ENCODE assay signal across 22 cellular contexts in genomic region chr3:146895026-146895749, GRCh38.
DNase-seq lines count a peak whose midpoint lies in the region; ATAC-seq, FAIRE-seq and TF ChIP-seq lines count a peak whose summit lies in the region.
"Had no signal": no experiment of that assay in that cellular context is flagged by ENCODE, and none has a peak within 500 bp of the region (broad histone marks: within the 10 kb centered on the region; RNA-seq: fewer than 3 reads in every experiment).

No MANE protein-coding gene starts in this region.

- H2AFZ ChIP-seq in endothelial cell of umbilical vein (ENCODE audit: low read depth, low read length) = no peak overlapping the region
- H2AFZ ChIP-seq in trophoblast cell (ENCODE audit: insufficient read depth, low read length, poor library complexity) = no peak overlapping the region
- H2AFZ ChIP-seq: GM23338, hepatocyte had no signal

- dilution Hi-C loops in endothelial cell of umbilical vein (cut with MboI; ENCODE audit: extremely low pct_ligation_motif_present, low sequenced_read_pairs) = no loop called here

- no peak overlapping the region for H3K4me3 ChIP-seq in endothelial cell of umbilical vein (replicated peaks in 1 of 3; ENCODE audit: insufficient read depth in 1 of 3, low read depth in 1 of 3, low read length in 3 of 3)
- no peak overlapping the region for H3K4me3 ChIP-seq in trophoblast cell (ENCODE audit: low read depth, low read length)
- H3K4me3 ChIP-seq: colonic mucosa, GM23338, hepatocyte, sigmoid colon, thoracic aorta had no signal

- no peaks in the 10 kb centered on the region for H3K79me1 ChIP-seq in trophoblast cell (ENCODE audit: low read length)

- no peak overlapping the region for H3K18ac ChIP-seq in trophoblast cell (ENCODE audit: low read length)

- peak; percentile 84 for DNase-seq in EL
- DNase-seq in NCI-H1105 (lab: John Stamatoyannopoulos, UW) = peak; percentile 3
- peak; percentile 30 for DNase-seq in endothelial cell of umbilical vein (ENCODE audit: low read depth, low spot score)
- DNase-seq in trophoblast cell = peak; percentile 63 to 85
- no peak for DNase-seq in caudate nucleus (lab: John Stamatoyannopoulos, UW)
- no peak for DNase-seq in activated CD4-positive, alpha-beta T cell treated with anti-CD3 and anti-CD28 coated beads, Interleukin-2, amount 10 ng/mL, durations not matched to agents 24 days and 14 days
- DNase-seq: activated naive CD8-positive, alpha-beta T cell treated with anti-CD3 and anti-CD28 coated beads, Interleukin-2, amount 50 U/mL, for 24 hours; CD4-positive, CD25-positive, alpha-beta regulatory T cell; colonic mucosa; KG1; midbrain; sigmoid colon; stimulated activated CD4-positive, alpha-beta T cell treated with anti-CD3 and anti-CD28 coated beads, Interleukin-2, amount 100 ng/mL, for 48 hours; T-cell had no signal

- FAIRE-seq in endothelial cell of umbilical vein (lab: Jason Lieb, UNC) = no peak

- no peaks in the 10 kb centered on the region for H3K4me1 Mint-ChIP-seq in activated CD4-positive, alpha-beta T cell treated with anti-CD3 and anti-CD28 coated beads, Interleukin-2, amount 10 ng/mL, durations not matched to agents 24 days and 14 days
- H3K4me1 Mint-ChIP-seq: activated naive CD8-positive, alpha-beta T cell treated with anti-CD3 and anti-CD28 coated beads, Interleukin-2, amount 50 U/mL, for 24 hours; CD4-positive, CD25-positive, alpha-beta regulatory T cell; T-cell had no signal

- H3K4ac ChIP-seq in trophoblast cell (ENCODE audit: low read depth, low read length) = no peak overlapping the region

- WGBS in trophoblast cell (ENCODE audit: extremely low coverage, insufficient coverage, insufficient read length) = no CpG with 5 or more reads among the region's 4 CpGs

- H3K23ac ChIP-seq in trophoblast cell (ENCODE audit: low read length) = no peak overlapping the region

- H2BK12ac ChIP-seq in trophoblast cell (ENCODE audit: low read length) = no peak overlapping the region

- no peak for TF ChIP-seq CTCF in endothelial cell of umbilical vein (IDR thresholded peaks at IDR 0.05; ENCODE audit: extremely low read depth in 1 of 2, insufficient read depth in 1 of 2, low read depth in 1 of 2, low read length in 2 of 2)

- H3K79me2 ChIP-seq in endothelial cell of umbilical vein (ENCODE audit: control insufficient read depth, insufficient read depth, low read length) = no peaks in the 10 kb centered on the region
- H3K79me2 ChIP-seq in trophoblast cell (ENCODE audit: control insufficient read depth, insufficient read depth, low read length, poor library complexity) = no peaks in the 10 kb centered on the region
- H3K79me2 ChIP-seq: hepatocyte had no signal

- ATAC-seq in GM21367 (IDR thresholded peaks at IDR 0.05; ENCODE audit: unreplicated experiment) = no peak
- ATAC-seq: activated naive CD8-positive, alpha-beta T cell treated with anti-CD3 and anti-CD28 coated beads, Interleukin-2, amount 50 U/mL, for 24 hours; GM23338; T-cell had no signal

- TF ChIP-seq POLR2A in endothelial cell of umbilical vein (IDR thresholded peaks at IDR 0.05; ENCODE audit: low read depth, low read length) = no peak

- H4K20me1 ChIP-seq in endothelial cell of umbilical vein (replicated peaks; ENCODE audit: control insufficient read depth, extremely low read depth, insufficient read depth, low read length) = no peaks in the 10 kb centered on the region

- no peaks in the 10 kb centered on the region for H3K9me1 ChIP-seq in endothelial cell of umbilical vein (replicated peaks; ENCODE audit: control insufficient read depth, extremely low read depth, insufficient read depth, low read length)

- H3K4me2 ChIP-seq in endothelial cell of umbilical vein (ENCODE audit: insufficient read depth, low read length) (no peak overlapping the region), trophoblast cell (ENCODE audit: low read length) (no peak overlapping the region)
- H3K4me2 ChIP-seq: GM23338, hepatocyte had no signal

- H3K27me3 ChIP-seq in endothelial cell of umbilical vein (ENCODE audit: control insufficient read depth in 2 of 2, insufficient read depth in 2 of 2, low read length in 2 of 2) (no peaks in the 10 kb centered on the region), trophoblast cell (ENCODE audit: insufficient read depth, low read length) (no peaks in the 10 kb centered on the region)
- H3K27me3 ChIP-seq: colonic mucosa, hepatocyte, neutrophil, sigmoid colon had no signal

- H2AK5ac ChIP-seq in trophoblast cell (ENCODE audit: low read length) = no peak overlapping the region

- no peaks in the 10 kb centered on the region for H3K36me3 Mint-ChIP-seq in activated CD4-positive, alpha-beta T cell treated with anti-CD3 and anti-CD28 coated beads, Interleukin-2, amount 10 ng/mL, durations not matched to agents 24 days and 14 days (ENCODE audit: low read depth)
- H3K36me3 Mint-ChIP-seq: CD4-positive, CD25-positive, alpha-beta regulatory T cell; T-cell had no signal

- no peak overlapping the region for H4K91ac ChIP-seq in trophoblast cell (ENCODE audit: low read depth, low read length)

- no peaks in the 10 kb centered on the region for H3K9me3 Mint-ChIP-seq in activated CD4-positive, alpha-beta T cell treated with anti-CD3 and anti-CD28 coated beads, Interleukin-2, amount 10 ng/mL, durations not matched to agents 24 days and 14 days
- H3K9me3 Mint-ChIP-seq: activated naive CD8-positive, alpha-beta T cell treated with anti-CD3 and anti-CD28 coated beads, Interleukin-2, amount 50 U/mL, for 24 hours; activated T-helper 1 cell treated with anti-CD3 and anti-CD28 coated beads, Interleukin-12 subunit alpha, Interleukin-12 subunit beta, Interleukin-2, Interleukin-4 antibody, amounts not matched to agents 30 ng/mL and 10 ng/mL and 1 ng/mL, durations not matched to agents 14 hours and 24 hours and 36 hours; GM23338 had no signal

- no peak overlapping the region for H3K27ac ChIP-seq in endothelial cell of umbilical vein (ENCODE audit: insufficient read depth, low read depth, low read length)
- no peak overlapping the region for H3K27ac ChIP-seq in trophoblast cell (ENCODE audit: low read depth, low read length)
- H3K27ac ChIP-seq in caudate nucleus (ENCODE audit: low read depth, low read length) = no peak overlapping the region
- H3K27ac ChIP-seq: colonic mucosa, hepatocyte, neutrophil, RWPE1, sigmoid colon, thoracic aorta, VCaP had no signal

- POLR2A ChIA-PET in endothelial cell of umbilical vein (lab: Charles Lee) = no interaction called here

- no peak overlapping the region for H4K8ac ChIP-seq in trophoblast cell (ENCODE audit: low read depth, low read length)

- H3K14ac ChIP-seq in trophoblast cell (ENCODE audit: low read length) = no peak overlapping the region

- no peak overlapping the region for H2BK120ac ChIP-seq in trophoblast cell (ENCODE audit: insufficient read depth, low read length, poor library complexity)

- H3K27ac Mint-ChIP-seq in activated CD4-positive, alpha-beta T cell treated with anti-CD3 and anti-CD28 coated beads, Interleukin-2, amount 10 ng/mL, durations not matched to agents 24 days and 14 days = no peak overlapping the region
- H3K27ac Mint-ChIP-seq: activated naive CD8-positive, alpha-beta T cell treated with anti-CD3 and anti-CD28 coated beads, Interleukin-2, amount 50 U/mL, for 24 hours; activated T-helper 1 cell treated with anti-CD3 and anti-CD28 coated beads, Interleukin-12 subunit alpha, Interleukin-12 subunit beta, Interleukin-2, Interleukin-4 antibody, amounts not matched to agents 30 ng/mL and 10 ng/mL and 1 ng/mL, durations not matched to agents 14 hours and 24 hours and 36 hours; CD4-positive, CD25-positive, alpha-beta regulatory T cell; T-cell had no signal

- H3K4me3 Mint-ChIP-seq in activated CD4-positive, alpha-beta T cell treated with anti-CD3 and anti-CD28 coated beads, Interleukin-2, amount 10 ng/mL, durations not matched to agents 24 days and 14 days = no peak overlapping the region
- H3K4me3 Mint-ChIP-seq: activated naive CD8-positive, alpha-beta T cell treated with anti-CD3 and anti-CD28 coated beads, Interleukin-2, amount 50 U/mL, for 24 hours; activated T-helper 1 cell treated with anti-CD3 and anti-CD28 coated beads, Interleukin-12 subunit alpha, Interleukin-12 subunit beta, Interleukin-2, Interleukin-4 antibody, amounts not matched to agents 30 ng/mL and 10 ng/mL and 1 ng/mL, durations not matched to agents 14 hours and 24 hours and 36 hours; CD4-positive, CD25-positive, alpha-beta regulatory T cell; GM23338; T-cell had no signal

- no peak overlapping the region for H4K12ac ChIP-seq in trophoblast cell (ENCODE audit: low read depth, low read length)

- H3K4me1 ChIP-seq in endothelial cell of umbilical vein (ENCODE audit: control insufficient read depth, extremely low read depth, insufficient read depth, low read length) (no peaks in the 10 kb centered on the region), trophoblast cell (ENCODE audit: control insufficient read depth in 1 of 2, insufficient read depth in 2 of 2, low read length in 2 of 2) (no peaks in the 10 kb centered on the region)
- H3K4me1 ChIP-seq: colonic mucosa, sigmoid colon had no signal

- H3K36me3 ChIP-seq in endothelial cell of umbilical vein (ENCODE audit: control insufficient read depth in 2 of 2, extremely low read depth in 1 of 2, insufficient read depth in 2 of 2, low read length in 2 of 2) (no peaks in the 10 kb centered on the region), trophoblast cell (ENCODE audit: control insufficient read depth in 1 of 2, insufficient read depth in 2 of 2, low read length in 2 of 2) (no peaks in the 10 kb centered on the region)
- H3K36me3 ChIP-seq: colonic mucosa, neutrophil, sigmoid colon, thoracic aorta had no signal

- H2BK5ac ChIP-seq in trophoblast cell (ENCODE audit: low read depth, low read length, poor library complexity) = no peak overlapping the region

- CTCF ChIA-PET in endothelial cell of umbilical vein (lab: Charles Lee) = no interaction called here

- no peaks in the 10 kb centered on the region for H3K27me3 Mint-ChIP-seq in activated CD4-positive, alpha-beta T cell treated with anti-CD3 and anti-CD28 coated beads, Interleukin-2, amount 10 ng/mL, durations not matched to agents 24 days and 14 days
- H3K27me3 Mint-ChIP-seq: activated naive CD8-positive, alpha-beta T cell treated with anti-CD3 and anti-CD28 coated beads, Interleukin-2, amount 50 U/mL, for 24 hours; CD4-positive, CD25-positive, alpha-beta regulatory T cell; T-cell had no signal

- no peaks in the 10 kb centered on the region for H3K9me3 ChIP-seq in endothelial cell of umbilical vein (replicated peaks; ENCODE audit: control insufficient read depth, insufficient read depth, low read length)
- H3K9me3 ChIP-seq in trophoblast cell (ENCODE audit: insufficient read depth, low read depth, low read length) = no peaks in the 10 kb centered on the region
- H3K9me3 ChIP-seq: colonic mucosa, neutrophil, sigmoid colon, thoracic aorta had no signal

- intact Hi-C loops in endothelial cell of umbilical vein (cut with micrococcal nuclease) = no loop called here
- intact Hi-C loops in activated CD4-positive, alpha-beta T cell treated with anti-CD3 and anti-CD28 coated beads, Interleukin-2, amount 10 ng/mL, durations not matched to agents 24 days and 14 days (cut with micrococcal nuclease) = no loop called here

- no peak overlapping the region for H3K9ac ChIP-seq in endothelial cell of umbilical vein (replicated peaks; ENCODE audit: extremely low read depth, insufficient read depth, low read length)
- no peak overlapping the region for H3K9ac ChIP-seq in trophoblast cell (ENCODE audit: low read length)

- BruUV-seq in endothelial cell of umbilical vein (replicated peaks; lab: Mats Ljungman, UMichigan) = no TSS peak

Comparison
In these comparisons a context has a peak if more than half of its experiments do, and no peak if none do; other contexts are left out.
1. DNase-seq: peak in EL (single experiment), NCI-H1105 (single experiment), endothelial cell of umbilical vein (single experiment) and trophoblast cell (2 of 2); none in caudate nucleus (0 of 61) and activated CD4-positive, alpha-beta T cell treated with anti-CD3 and anti-CD28 coated beads, Interleukin-2, amount 10 ng/mL, durations not matched to agents 24 days and 14 days (single experiment).